22 cellular contexts compared by ENCODE assay signal in the genomic region with DNA sequence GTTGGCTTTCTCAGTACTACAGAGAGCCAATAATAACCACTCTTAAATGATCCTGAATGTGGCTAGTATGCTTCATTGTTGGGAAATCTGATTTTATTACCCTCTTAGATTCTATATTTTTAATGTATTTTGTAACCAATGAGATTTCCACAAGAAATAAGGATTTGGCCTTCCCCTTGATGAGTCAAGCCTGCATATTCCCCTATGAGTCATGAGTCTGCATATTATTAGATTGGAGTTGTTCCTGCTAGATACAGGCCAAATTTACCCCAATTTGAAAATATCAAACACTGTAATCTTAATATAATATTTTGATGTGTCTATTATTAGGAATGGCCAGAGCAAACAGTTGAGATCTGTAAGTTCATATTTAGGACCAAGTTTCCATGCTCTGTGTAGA.
DNase-seq lines count a peak whose midpoint lies in the region; ATAC-seq and TF ChIP-seq lines count a peak whose summit lies in the region.
"Had no signal": no experiment of that assay in that cellular context is flagged by ENCODE, and none has a peak within 500 bp of the region (broad histone marks: within the 10 kb centered on the region; RNA-seq: fewer than 3 reads in every experiment).

No MANE protein-coding gene starts in this region.

- H3K9me3 ChIP-seq in right atrium auricular region (no peaks in the 10 kb centered on the region), aorta (ENCODE audit: control insufficient read depth, low read length) (no peaks in the 10 kb centered on the region)
- H3K9me3 ChIP-seq: pancreas, right lobe of liver had no signal

- H3K27me3 ChIP-seq in right atrium auricular region (no peaks in the 10 kb centered on the region), aorta (ENCODE audit: control insufficient read depth in 1 of 2, insufficient read depth in 2 of 2, low read length in 1 of 2) (no peaks in the 10 kb centered on the region)
- H3K27me3 ChIP-seq: pancreas, right lobe of liver had no signal

- intact Hi-C loops in left ventricle myocardium superior (cut with micrococcal nuclease) (no loop called here), aorta (cut with DNase I) (no loop called here)

- no peak for DNase-seq in left ventricle myocardium superior
- DNase-seq in right atrium auricular region (ENCODE audit: low spot score): no peak
- DNase-seq in astrocyte of the hippocampus (ENCODE audit: low read depth, low spot score): peak; percentile 49
- DNase-seq in foreskin fibroblast: peak; percentile 45 to 85
- no peak for DNase-seq in aorta
- no peak for DNase-seq in NCI-H510A treated with DMSO at 0.1 percent for 48 hours (lab: John Stamatoyannopoulos, UW)
- no peak for DNase-seq in NAMALWA (ENCODE audit: low spot score)
- DNase-seq: activated B cell treated with CpG ODN at 0.5 μM for 24 hours; activated CD4-positive, alpha-beta T cell treated with anti-CD3 and anti-CD28 coated beads, Interleukin-2, amount 50 U/mL, for 48 hours; activated effector memory CD4-positive, alpha-beta T cell treated with anti-CD3 and anti-CD28 coated beads, Interleukin-2, amount 50 U/mL, for 16 hours; glutamatergic neuron; HFFc6; left colon; natural killer cell; NCI-H1105; NCI-H2081 treated with DMSO at 0.1 percent for 48 hours; pancreas; right lobe of liver; stimulated activated CD8-positive, alpha-beta memory T cell treated with anti-CD3 and anti-CD28 coated beads, Interleukin-4, amount 100 ng/mL, for 48 hours; T-helper 9 cell had no signal

- H3K27ac ChIP-seq in right atrium auricular region: no peak overlapping the region
- H3K27ac ChIP-seq in aorta (ENCODE audit: low read depth in 1 of 2, low read length in 2 of 2): no peak overlapping the region
- H3K27ac ChIP-seq: pancreas, right lobe of liver had no signal

- H3K36me3 ChIP-seq in right atrium auricular region (no peaks in the 10 kb centered on the region), aorta (ENCODE audit: control insufficient read depth in 1 of 2, insufficient read depth in 2 of 2, low read length in 1 of 2) (no peaks in the 10 kb centered on the region)
- H3K36me3 ChIP-seq: pancreas, right lobe of liver had no signal

- H3K4me1 ChIP-seq in right atrium auricular region: no peaks in the 10 kb centered on the region
- H3K4me1 ChIP-seq in aorta (ENCODE audit: control insufficient read depth in 1 of 2, insufficient read depth in 2 of 2, low read length in 2 of 2): peaks cover 7 to 9% of the 10 kb centered on the region in 2 donors
- H3K4me1 ChIP-seq: pancreas, right lobe of liver had no signal

- no peak for TF ChIP-seq CTCF in right atrium auricular region (IDR thresholded peaks at IDR 0.05)
- TF ChIP-seq CTCF in foreskin fibroblast (IDR thresholded peaks at IDR 0.05; ENCODE audit: low read depth, low read length): no peak

- H3K4me3 ChIP-seq in right atrium auricular region (no peak overlapping the region), foreskin fibroblast (ENCODE audit: low read depth in 1 of 2, low read length in 2 of 2) (no peak overlapping the region), aorta (ENCODE audit: low read length in 2 of 2) (peak overlapping the region in 1 of 2 donors; percentile 8)
- H3K4me3 ChIP-seq: pancreas, right lobe of liver had no signal

- peak; percentile 45 for ATAC-seq in left ventricle myocardium superior
- peak; percentile 58 for ATAC-seq in aorta (ENCODE audit: low FRiP score)
- no peak for ATAC-seq in HG03520 (IDR thresholded peaks at IDR 0.05; ENCODE audit: unreplicated experiment)
- ATAC-seq: left colon, natural killer cell, Panc1, right lobe of liver had no signal

Comparison
In these comparisons a context has a peak if more than half of its experiments do, and no peak if none do; other contexts are left out.
1. DNase-seq: peak in astrocyte of the hippocampus (single experiment) and foreskin fibroblast (2 of 2); none in left ventricle myocardium superior (single experiment), right atrium auricular region (single experiment), aorta (0 of 2), NCI-H510A treated with DMSO at 0.1 percent for 48 hours (single experiment) and NAMALWA (single experiment).